Comparison of ENCODE assay signal across 1 cellular context in genomic region chr14:49923442-49923841, GRCh38.
TF ChIP-seq lines count a peak whose summit lies in the region.

No MANE protein-coding gene starts in this region.

TF ChIP-seq in A549, 52 proteins besides CTCF, POLR2A, EP300 and RAD21 (continued from another document):
- no peak for TF ChIP-seq USF2 (IDR thresholded peaks at IDR 0.05)
- no peak for TF ChIP-seq KDM5A (IDR thresholded peaks at IDR 0.05)
- TF ChIP-seq CEBPB (IDR thresholded peaks at IDR 0.05): no peak
- no peak for TF ChIP-seq KDM1A (IDR thresholded peaks at IDR 0.05; ENCODE audit: low read depth)
- no peak for TF ChIP-seq FOSL2 (IDR thresholded peaks at IDR 0.05)
- TF ChIP-seq FOSL2 (CRISPR knock-in tag; IDR thresholded peaks at IDR 0.05): no peak
- TF ChIP-seq HOXB13 (CRISPR knock-in tag; IDR thresholded peaks at IDR 0.05; ENCODE audit: low read depth): no peak
- TF ChIP-seq BHLHE40 (IDR thresholded peaks at IDR 0.05; ENCODE audit: low read depth, low read length): no peak
- no peak for TF ChIP-seq TFCP2L1 (CRISPR knock-in tag; IDR thresholded peaks at IDR 0.05)
- no peak for TF ChIP-seq FOXS1 (CRISPR knock-in tag; IDR thresholded peaks at IDR 0.05)
- no peak for TF ChIP-seq GATA3 (IDR thresholded peaks at IDR 0.05; ENCODE audit: borderline replicate concordance)
- TF ChIP-seq NR3C1 (IDR thresholded peaks at IDR 0.05): no peak
